In genomic region chr7:121385800-121386179, GRCh38 we compare ENCODE assay signal across 1 cellular context.
TF ChIP-seq lines count a peak whose summit lies in the region.

No MANE protein-coding gene starts in this region.

TF ChIP-seq in GM12878, 131 proteins besides CTCF, POLR2A, EP300 and RAD21 (continued from another document and continues in another):
- TF ChIP-seq GATAD2B (conservative IDR thresholded peaks at IDR 0.05; ENCODE audit: low read depth) (peak; percentile 94), ESRRA (IDR thresholded peaks at IDR 0.05; ENCODE audit: low read length) (peak; percentile 77; the same call in 1 of the 2 replicates), BCL11A (IDR thresholded peaks at IDR 0.05; ENCODE audit: low read depth, low read length) (peak; percentile 77; the same call in 1 of the 2 replicates), FOXM1 (IDR thresholded peaks at IDR 0.05; ENCODE audit: low read depth, low read length) (peak; percentile 91), NKRF (conservative IDR thresholded peaks at IDR 0.05) (peak; percentile 39), EZH2 (IDR thresholded peaks at IDR 0.05; ENCODE audit: borderline replicate concordance, control insufficient read depth, low read depth, low read length) (no peak), PAX5 (IDR thresholded peaks at IDR 0.05; ENCODE audit: borderline replicate concordance, low read depth, low read length) (peak; percentile 60; the same call in 1 of the 2 replicates), SPI1 (IDR thresholded peaks at IDR 0.05; ENCODE audit: borderline replicate concordance, insufficient read depth, low read depth, low read length) (peak; percentile 85), NBN (IDR thresholded peaks at IDR 0.05) (no peak), BHLHE40 (IDR thresholded peaks at IDR 0.05; ENCODE audit: borderline replicate concordance in 1 of 2, low read depth in 2 of 2, low read length in 1 of 2) (peak; percentile 86), PML (IDR thresholded peaks at IDR 0.05; ENCODE audit: low read length) (peak; percentile 51; the same call in 1 of the 2 replicates), NFXL1 (IDR thresholded peaks at IDR 0.05; ENCODE audit: borderline replicate concordance) (no peak), RB1 (IDR thresholded peaks at IDR 0.05; ENCODE audit: borderline replicate concordance) (no peak), ATF7 (IDR thresholded peaks at IDR 0.05; ENCODE audit: low read depth) (peak; percentile 90), POLR2AphosphoS5 (IDR thresholded peaks at IDR 0.05; ENCODE audit: low read length) (peak; percentile 72; the same call in 1 of the 2 replicates), ZNF622 (IDR thresholded peaks at IDR 0.05) (no peak), ZNF274 (IDR thresholded peaks at IDR 0.05; ENCODE audit: insufficient read depth, insufficient read length) (no peak), NR2C1 (IDR thresholded peaks at IDR 0.05) (no peak), NRF1 (conservative IDR thresholded peaks at IDR 0.05; ENCODE audit: low read depth, low read length) (no peak), IRF3 (IDR thresholded peaks at IDR 0.05) (no peak), YY1 (IDR thresholded peaks at IDR 0.05; ENCODE audit: low read depth, low read length) (0 out of 2 replicates have a peak, but pooled peaks have one; percentile 19), NFIC (IDR thresholded peaks at IDR 0.05; ENCODE audit: low read depth, low read length) (peak; percentile 84), SMARCA5 (IDR thresholded peaks at IDR 0.05) (no peak), CEBPB (IDR thresholded peaks at IDR 0.05; ENCODE audit: borderline replicate concordance in 1 of 2, low read depth in 2 of 2, low read length in 2 of 2) (no peak), CBX3 (IDR thresholded peaks at IDR 0.05; ENCODE audit: borderline replicate concordance, low read depth) (no peak), TCF12 (IDR thresholded peaks at IDR 0.05; ENCODE audit: low read depth, low read length) (peak; percentile 93), SMAD5 (IDR thresholded peaks at IDR 0.05; ENCODE audit: low read depth) (no peak), BCL3 (IDR thresholded peaks at IDR 0.05; ENCODE audit: borderline replicate concordance, insufficient read depth, low read depth, low read length, poor library complexity, severe bottlenecking) (peak; percentile 98), MTA2 (IDR thresholded peaks at IDR 0.05; ENCODE audit: low read depth) (peak; percentile 81), POU2F2 (IDR thresholded peaks at IDR 0.05; ENCODE audit: borderline replicate concordance, low read depth, low read length) (peak; percentile 86; the same call in 2 of the 3 replicates), JUNB (IDR thresholded peaks at IDR 0.05) (peak; percentile 20; the same call in 1 of the 2 replicates), CREB1 (IDR thresholded peaks at IDR 0.05; ENCODE audit: low read depth) (peak; percentile 70), TCF7 (IDR thresholded peaks at IDR 0.05; ENCODE audit: borderline replicate concordance) (0 out of 2 replicates have a peak, but pooled peaks have one; percentile 66), HDAC2 (IDR thresholded peaks at IDR 0.05) (no peak), IKZF1 (conservative IDR thresholded peaks at IDR 0.05) (peak; percentile 76), MXI1 (IDR thresholded peaks at IDR 0.05; ENCODE audit: low read depth, low read length) (peak; percentile 24; the same call in 1 of the 2 replicates), FOS (IDR thresholded peaks at IDR 0.05; ENCODE audit: borderline replicate concordance, extremely low read depth, insufficient read length) (no peak), PBX3 (IDR thresholded peaks at IDR 0.05; ENCODE audit: insufficient replicate concordance, low read depth, low read length) (peak; percentile 84), SIN3A (IDR thresholded peaks at IDR 0.05; ENCODE audit: low read depth, low read length) (peak; percentile 56; the same call in 1 of the 2 replicates), SMAD1 (IDR thresholded peaks at IDR 0.05; ENCODE audit: low read depth, partially characterized antibody) (peak; percentile 64), IRF4 (IDR thresholded peaks at IDR 0.05; ENCODE audit: low read depth, low read length) (no peak), TCF3 (IDR thresholded peaks at IDR 0.05; ENCODE audit: borderline replicate concordance, insufficient read depth, low read depth, low read length) (peak; percentile 60; the same call in 1 of the 2 replicates), CHD2 (IDR thresholded peaks at IDR 0.05; ENCODE audit: borderline replicate concordance, low read depth, low read length) (no peak), RUNX3 (IDR thresholded peaks at IDR 0.05; ENCODE audit: low read length) (peak; percentile 52), PKNOX1 (IDR thresholded peaks at IDR 0.05) (peak; percentile 96)
- TF ChIP-seq, protein P1, sequence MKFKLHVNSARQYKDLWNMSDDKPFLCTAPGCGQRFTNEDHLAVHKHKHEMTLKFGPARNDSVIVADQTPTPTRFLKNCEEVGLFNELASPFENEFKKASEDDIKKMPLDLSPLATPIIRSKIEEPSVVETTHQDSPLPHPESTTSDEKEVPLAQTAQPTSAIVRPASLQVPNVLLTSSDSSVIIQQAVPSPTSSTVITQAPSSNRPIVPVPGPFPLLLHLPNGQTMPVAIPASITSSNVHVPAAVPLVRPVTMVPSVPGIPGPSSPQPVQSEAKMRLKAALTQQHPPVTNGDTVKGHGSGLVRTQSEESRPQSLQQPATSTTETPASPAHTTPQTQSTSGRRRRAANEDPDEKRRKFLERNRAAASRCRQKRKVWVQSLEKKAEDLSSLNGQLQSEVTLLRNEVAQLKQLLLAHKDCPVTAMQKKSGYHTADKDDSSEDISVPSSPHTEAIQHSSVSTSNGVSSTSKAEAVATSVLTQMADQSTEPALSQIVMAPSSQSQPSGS (IDR thresholded peaks at IDR 0.05; ENCODE audit: low read length): peak; percentile 95
- TF ChIP-seq, protein P2, sequence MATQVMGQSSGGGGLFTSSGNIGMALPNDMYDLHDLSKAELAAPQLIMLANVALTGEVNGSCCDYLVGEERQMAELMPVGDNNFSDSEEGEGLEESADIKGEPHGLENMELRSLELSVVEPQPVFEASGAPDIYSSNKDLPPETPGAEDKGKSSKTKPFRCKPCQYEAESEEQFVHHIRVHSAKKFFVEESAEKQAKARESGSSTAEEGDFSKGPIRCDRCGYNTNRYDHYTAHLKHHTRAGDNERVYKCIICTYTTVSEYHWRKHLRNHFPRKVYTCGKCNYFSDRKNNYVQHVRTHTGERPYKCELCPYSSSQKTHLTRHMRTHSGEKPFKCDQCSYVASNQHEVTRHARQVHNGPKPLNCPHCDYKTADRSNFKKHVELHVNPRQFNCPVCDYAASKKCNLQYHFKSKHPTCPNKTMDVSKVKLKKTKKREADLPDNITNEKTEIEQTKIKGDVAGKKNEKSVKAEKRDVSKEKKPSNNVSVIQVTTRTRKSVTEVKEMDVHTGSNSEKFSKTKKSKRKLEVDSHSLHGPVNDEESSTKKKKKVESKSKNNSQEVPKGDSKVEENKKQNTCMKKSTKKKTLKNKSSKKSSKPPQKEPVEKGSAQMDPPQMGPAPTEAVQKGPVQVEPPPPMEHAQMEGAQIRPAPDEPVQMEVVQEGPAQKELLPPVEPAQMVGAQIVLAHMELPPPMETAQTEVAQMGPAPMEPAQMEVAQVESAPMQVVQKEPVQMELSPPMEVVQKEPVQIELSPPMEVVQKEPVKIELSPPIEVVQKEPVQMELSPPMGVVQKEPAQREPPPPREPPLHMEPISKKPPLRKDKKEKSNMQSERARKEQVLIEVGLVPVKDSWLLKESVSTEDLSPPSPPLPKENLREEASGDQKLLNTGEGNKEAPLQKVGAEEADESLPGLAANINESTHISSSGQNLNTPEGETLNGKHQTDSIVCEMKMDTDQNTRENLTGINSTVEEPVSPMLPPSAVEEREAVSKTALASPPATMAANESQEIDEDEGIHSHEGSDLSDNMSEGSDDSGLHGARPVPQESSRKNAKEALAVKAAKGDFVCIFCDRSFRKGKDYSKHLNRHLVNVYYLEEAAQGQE (IDR thresholded peaks at IDR 0.05; ENCODE audit: low read depth, low read length): no peak
- TF ChIP-seq, protein P3, sequence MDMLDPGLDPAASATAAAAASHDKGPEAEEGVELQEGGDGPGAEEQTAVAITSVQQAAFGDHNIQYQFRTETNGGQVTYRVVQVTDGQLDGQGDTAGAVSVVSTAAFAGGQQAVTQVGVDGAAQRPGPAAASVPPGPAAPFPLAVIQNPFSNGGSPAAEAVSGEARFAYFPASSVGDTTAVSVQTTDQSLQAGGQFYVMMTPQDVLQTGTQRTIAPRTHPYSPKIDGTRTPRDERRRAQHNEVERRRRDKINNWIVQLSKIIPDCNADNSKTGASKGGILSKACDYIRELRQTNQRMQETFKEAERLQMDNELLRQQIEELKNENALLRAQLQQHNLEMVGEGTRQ (IDR thresholded peaks at IDR 0.05; ENCODE audit: borderline replicate concordance, low read depth, low read length): peak; percentile 51; the same call in 1 of the 2 replicates
- TF ChIP-seq, protein P4, sequence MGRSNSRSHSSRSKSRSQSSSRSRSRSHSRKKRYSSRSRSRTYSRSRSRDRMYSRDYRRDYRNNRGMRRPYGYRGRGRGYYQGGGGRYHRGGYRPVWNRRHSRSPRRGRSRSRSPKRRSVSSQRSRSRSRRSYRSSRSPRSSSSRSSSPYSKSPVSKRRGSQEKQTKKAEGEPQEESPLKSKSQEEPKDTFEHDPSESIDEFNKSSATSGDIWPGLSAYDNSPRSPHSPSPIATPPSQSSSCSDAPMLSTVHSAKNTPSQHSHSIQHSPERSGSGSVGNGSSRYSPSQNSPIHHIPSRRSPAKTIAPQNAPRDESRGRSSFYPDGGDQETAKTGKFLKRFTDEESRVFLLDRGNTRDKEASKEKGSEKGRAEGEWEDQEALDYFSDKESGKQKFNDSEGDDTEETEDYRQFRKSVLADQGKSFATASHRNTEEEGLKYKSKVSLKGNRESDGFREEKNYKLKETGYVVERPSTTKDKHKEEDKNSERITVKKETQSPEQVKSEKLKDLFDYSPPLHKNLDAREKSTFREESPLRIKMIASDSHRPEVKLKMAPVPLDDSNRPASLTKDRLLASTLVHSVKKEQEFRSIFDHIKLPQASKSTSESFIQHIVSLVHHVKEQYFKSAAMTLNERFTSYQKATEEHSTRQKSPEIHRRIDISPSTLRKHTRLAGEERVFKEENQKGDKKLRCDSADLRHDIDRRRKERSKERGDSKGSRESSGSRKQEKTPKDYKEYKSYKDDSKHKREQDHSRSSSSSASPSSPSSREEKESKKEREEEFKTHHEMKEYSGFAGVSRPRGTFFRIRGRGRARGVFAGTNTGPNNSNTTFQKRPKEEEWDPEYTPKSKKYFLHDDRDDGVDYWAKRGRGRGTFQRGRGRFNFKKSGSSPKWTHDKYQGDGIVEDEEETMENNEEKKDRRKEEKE (IDR thresholded peaks at IDR 0.05): no peak
- TF ChIP-seq, protein P5, sequence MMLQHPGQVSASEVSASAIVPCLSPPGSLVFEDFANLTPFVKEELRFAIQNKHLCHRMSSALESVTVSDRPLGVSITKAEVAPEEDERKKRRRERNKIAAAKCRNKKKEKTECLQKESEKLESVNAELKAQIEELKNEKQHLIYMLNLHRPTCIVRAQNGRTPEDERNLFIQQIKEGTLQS (IDR thresholded peaks at IDR 0.05; ENCODE audit: borderline replicate concordance, extremely low read depth, low read depth, low read length): no peak
